In the genomic region with DNA sequence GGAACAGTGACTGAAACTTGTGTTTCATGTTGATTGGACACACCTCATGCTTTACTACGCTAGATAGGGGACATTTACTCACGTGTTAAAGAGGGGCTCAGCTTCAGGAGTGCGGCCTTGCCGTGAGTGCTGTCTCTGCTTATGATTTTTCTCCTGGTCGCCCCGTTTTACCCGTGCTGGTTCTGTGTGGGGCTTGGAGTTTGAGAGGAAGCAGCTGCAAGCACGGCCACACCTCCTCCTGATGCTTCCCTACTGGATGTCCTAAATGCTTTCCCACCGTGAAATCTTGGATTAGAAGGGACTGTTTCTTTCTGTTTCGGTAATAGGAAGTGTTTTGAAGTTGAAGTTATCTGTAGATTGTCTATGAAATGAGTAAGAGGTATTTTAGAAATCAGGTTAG, we compare ENCODE assay signal across 11 cellular contexts. TPM values are rescaled to one million over a fixed set of nuclear protein-coding genes. Genes with fewer than 3 reads are reported as not detected.
DNase-seq lines count a peak whose midpoint lies in the region; ATAC-seq and TF ChIP-seq lines count a peak whose summit lies in the region.
"Had no signal": no experiment of that assay in that cellular context is flagged by ENCODE, and none has a peak within 500 bp of the region (broad histone marks: within the 10 kb centered on the region; RNA-seq: fewer than 3 reads in every experiment).

No MANE protein-coding gene starts in this region.

- no peak overlapping the region for H2AFZ ChIP-seq in hepatocyte

- H3K4me1 ChIP-seq in hepatocyte (ENCODE audit: insufficient read depth) (peaks cover 22% of the 10 kb centered on the region), transverse colon (peaks cover 9 to 50% (median 22%) of the 10 kb centered on the region in 4 donors), tibial nerve (peaks cover 0 to 28% (median 7%) of the 10 kb centered on the region in 4 donors)

- H3K79me2 ChIP-seq in hepatocyte: no peaks in the 10 kb centered on the region

- no peaks in the 10 kb centered on the region for H3K9me3 Mint-ChIP-seq in activated CD8-positive, alpha-beta memory T cell treated with anti-CD3 and anti-CD28 coated beads, Interleukin-2, amount 10 ng/mL, durations not matched to agents 7 days and 5 days (ENCODE audit: low read depth)
- H3K9me3 Mint-ChIP-seq in activated T-helper 2 cell treated with anti-CD3 and anti-CD28 coated beads, Interferon-gamma antibody, Interleukin-2, Interleukin-4, amounts not matched to agents 10 μg/mL and 5 μg/mL and 100 μg/mL, durations not matched to agents 14 hours and 24 hours and 36 hours: no peaks in the 10 kb centered on the region

- intact Hi-C loops in activated T-helper 2 cell treated with anti-CD3 and anti-CD28 coated beads, Interferon-gamma antibody, Interleukin-2, Interleukin-4, amounts not matched to agents 10 μg/mL and 5 μg/mL and 100 μg/mL, durations not matched to agents 14 hours and 24 hours and 36 hours (cut with micrococcal nuclease): no loop called here
- intact Hi-C loops in transverse colon (cut with DNase I; ENCODE audit: low total_unique reads): no loop called here

- H3K4me3 Mint-ChIP-seq in activated CD8-positive, alpha-beta memory T cell treated with anti-CD3 and anti-CD28 coated beads, Interleukin-2, amount 10 ng/mL, durations not matched to agents 7 days and 5 days: peak overlapping the region; percentile 63
- peak overlapping the region; percentile 34 for H3K4me3 Mint-ChIP-seq in activated T-helper 2 cell treated with anti-CD3 and anti-CD28 coated beads, Interferon-gamma antibody, Interleukin-2, Interleukin-4, amounts not matched to agents 10 μg/mL and 5 μg/mL and 100 μg/mL, durations not matched to agents 14 hours and 24 hours and 36 hours (ENCODE audit: low read depth)

- H3K9me2 ChIP-seq in hepatocyte (replicated peaks; ENCODE audit: insufficient read depth): no peaks in the 10 kb centered on the region

- TF ChIP-seq POLR2A in transverse colon (IDR thresholded peaks at IDR 0.05) (no peak), tibial nerve (IDR thresholded peaks at IDR 0.05) (no peak)

- H3K36me3 ChIP-seq in hepatocyte (replicated peaks; ENCODE audit: insufficient read depth, low read depth) (no peaks in the 10 kb centered on the region), transverse colon (no peaks in the 10 kb centered on the region), tibial nerve (peaks cover 0 to 36% (median 0%) of the 10 kb centered on the region in 3 donors)

- no peak for TF ChIP-seq CTCF in hepatocyte (IDR thresholded peaks at IDR 0.05; ENCODE audit: poor library complexity)
- TF ChIP-seq CTCF in transverse colon (IDR thresholded peaks at IDR 0.05): no peak
- TF ChIP-seq CTCF in tibial nerve (IDR thresholded peaks at IDR 0.05): no peak

- no peak for ATAC-seq in activated CD8-positive, alpha-beta memory T cell treated with anti-CD3 and anti-CD28 coated beads, Interleukin-2, amount 10 ng/mL, durations not matched to agents 7 days and 5 days
- no peak for ATAC-seq in HG02571 (IDR thresholded peaks at IDR 0.05; ENCODE audit: unreplicated experiment)

- in situ Hi-C loops in transverse colon (cut with MboI; ENCODE audit: low pct_ligation_motif_present in 1 of 4, low pct_unique_long_range_greater_than_20kb in 1 of 4, low sequenced_read_pairs in 3 of 4): no loop called here

- H4K20me1 ChIP-seq in hepatocyte (ENCODE audit: insufficient read depth, poor library complexity, severe bottlenecking): no peaks in the 10 kb centered on the region

- TF ChIP-seq EP300 in transverse colon (IDR thresholded peaks at IDR 0.05; ENCODE audit: low read depth) (no peak), tibial nerve (IDR thresholded peaks at IDR 0.05) (no peak)

- H3K27ac ChIP-seq in hepatocyte (no peak overlapping the region), transverse colon (peak overlapping the region in 3 of 4 donors; percentile 20 to 29 (median 24)), tibial nerve (peak overlapping the region in 1 of 4 donors; percentile 16)

- H3K4me3 ChIP-seq in hepatocyte (no peak overlapping the region), transverse colon (no peak overlapping the region), tibial nerve (no peak overlapping the region)

- no peaks in the 10 kb centered on the region for H3K27me3 ChIP-seq in hepatocyte
- H3K27me3 ChIP-seq in transverse colon: no peaks in the 10 kb centered on the region
- no peaks in the 10 kb centered on the region for H3K27me3 ChIP-seq in tibial nerve

- H3K9me3 ChIP-seq in hepatocyte (ENCODE audit: low read depth) (no peaks in the 10 kb centered on the region), transverse colon (no peaks in the 10 kb centered on the region), tibial nerve (no peaks in the 10 kb centered on the region)

- H3K4me2 ChIP-seq in hepatocyte: peak overlapping the region; percentile 31

- H3K36me3 Mint-ChIP-seq in activated CD8-positive, alpha-beta memory T cell treated with anti-CD3 and anti-CD28 coated beads, Interleukin-2, amount 10 ng/mL, durations not matched to agents 7 days and 5 days: peaks cover 19% of the 10 kb centered on the region
- H3K36me3 Mint-ChIP-seq in activated T-helper 2 cell treated with anti-CD3 and anti-CD28 coated beads, Interferon-gamma antibody, Interleukin-2, Interleukin-4, amounts not matched to agents 10 μg/mL and 5 μg/mL and 100 μg/mL, durations not matched to agents 14 hours and 24 hours and 36 hours (ENCODE audit: low read depth): peaks cover 53% of the 10 kb centered on the region

- H3K27ac Mint-ChIP-seq in activated CD8-positive, alpha-beta memory T cell treated with anti-CD3 and anti-CD28 coated beads, Interleukin-2, amount 10 ng/mL, durations not matched to agents 7 days and 5 days: peak overlapping the region; percentile 88
- H3K27ac Mint-ChIP-seq in activated T-helper 2 cell treated with anti-CD3 and anti-CD28 coated beads, Interferon-gamma antibody, Interleukin-2, Interleukin-4, amounts not matched to agents 10 μg/mL and 5 μg/mL and 100 μg/mL, durations not matched to agents 14 hours and 24 hours and 36 hours: peak overlapping the region; percentile 48

- H3K4me1 Mint-ChIP-seq in activated CD8-positive, alpha-beta memory T cell treated with anti-CD3 and anti-CD28 coated beads, Interleukin-2, amount 10 ng/mL, durations not matched to agents 7 days and 5 days: peaks cover 37% of the 10 kb centered on the region
- peaks cover 27% of the 10 kb centered on the region for H3K4me1 Mint-ChIP-seq in activated T-helper 2 cell treated with anti-CD3 and anti-CD28 coated beads, Interferon-gamma antibody, Interleukin-2, Interleukin-4, amounts not matched to agents 10 μg/mL and 5 μg/mL and 100 μg/mL, durations not matched to agents 14 hours and 24 hours and 36 hours (ENCODE audit: low read depth)

- WGBS in hepatocyte (ENCODE audit: low lambda C conversion rate, missing lambda C conversion rate): 75% methylated on average over 10 of the region's 10 CpGs
- 63 to 64% methylated on average over 10 of the region's 10 CpGs for WGBS in transverse colon (ENCODE audit: low coverage in 1 of 2), 2 donors
- WGBS in tibial nerve, 2 donors: 54 to 57% methylated on average over 10 of the region's 10 CpGs

- no peak for DNase-seq in activated CD8-positive, alpha-beta memory T cell treated with anti-CD3 and anti-CD28 coated beads, Interleukin-2, amount 10 ng/mL, durations not matched to agents 7 days and 5 days
- no peak for DNase-seq in activated CD8-positive, alpha-beta memory T cell treated with anti-CD3 and anti-CD28 coated beads for 24 hours
- no peak for DNase-seq in activated T-helper 2 cell treated with anti-CD3 and anti-CD28 coated beads, Interferon-gamma antibody, Interleukin-2, Interleukin-4, amounts not matched to agents 10 μg/mL and 5 μg/mL and 100 μg/mL, durations not matched to agents 14 hours and 24 hours and 36 hours (ENCODE audit: low spot score)
- DNase-seq in hepatocyte (ENCODE audit: low spot score): no peak
- no peak for DNase-seq in transverse colon
- no peak for DNase-seq in tibial nerve (ENCODE audit: low spot score in 2 of 2)
- no peak for DNase-seq in NOMO-1 treated with DMSO at 0.1 percent for 48 hours (lab: John Stamatoyannopoulos, UW; ENCODE audit: unreplicated experiment)
- DNase-seq: ACHN, NCI-H446 treated with DMSO at 0.1 percent for 48 hours had no signal

- no peaks in the 10 kb centered on the region for H3K27me3 Mint-ChIP-seq in activated CD8-positive, alpha-beta memory T cell treated with anti-CD3 and anti-CD28 coated beads, Interleukin-2, amount 10 ng/mL, durations not matched to agents 7 days and 5 days
- H3K27me3 Mint-ChIP-seq in activated T-helper 2 cell treated with anti-CD3 and anti-CD28 coated beads, Interferon-gamma antibody, Interleukin-2, Interleukin-4, amounts not matched to agents 10 μg/mL and 5 μg/mL and 100 μg/mL, durations not matched to agents 14 hours and 24 hours and 36 hours (ENCODE audit: low read depth): no peaks in the 10 kb centered on the region
- H3K27me3 Mint-ChIP-seq: progenitor cell of endocrine pancreas had no signal

- CTCF ChIA-PET in activated CD8-positive, alpha-beta memory T cell treated with anti-CD3 and anti-CD28 coated beads, Interleukin-2, amount 10 ng/mL, durations not matched to agents 7 days and 5 days (lab: Charles Lee): interaction anchor here (0.8 to 3.7 kb wide), 6 partner anchors 9 to 118 kb away, joined by 3 to 12 read pairs (median 4); no protein-coding TSS in a partner anchor

RNA-seq across cellular contexts. Expression of a gene that starts 54.0 kb away (rescaled TPM):
- total RNA-seq in activated CD8-positive, alpha-beta memory T cell treated with anti-CD3 and anti-CD28 coated beads, Interleukin-2, amount 10 ng/mL, durations not matched to agents 7 days and 5 days: not detected
- total RNA-seq in activated T-helper 2 cell treated with anti-CD3 and anti-CD28 coated beads, Interferon-gamma antibody, Interleukin-2, Interleukin-4, amounts not matched to agents 10 μg/mL and 5 μg/mL and 100 μg/mL, durations not matched to agents 14 hours and 24 hours and 36 hours: not detected in 2 replicates
- total RNA-seq in hepatocyte: 0.12 and 0.27 TPM in 2 replicates
- polyA plus RNA-seq in hepatocyte: 0.49 and 2.1 TPM in 2 replicates
- total RNA-seq in transverse colon: not detected
- total RNA-seq in tibial nerve: not detected
